8 cellular contexts compared by ENCODE assay signal in genomic region chr9:13278368-13279246, GRCh38. TPM values are rescaled to one million over a fixed set of nuclear protein-coding genes. Genes with fewer than 3 reads are reported as not detected.
DNase-seq lines count a peak whose midpoint lies in the region; ATAC-seq, FAIRE-seq and TF ChIP-seq lines count a peak whose summit lies in the region.

No MANE protein-coding gene starts in this region.

- 2 to 3% methylated on average over 61 to 62 of the region's 67 CpGs for WGBS in pancreas, 2 donors

- H3K9me3 Mint-ChIP-seq in CD4-positive, alpha-beta memory T cell = peaks cover 0 to 15% (median 4%) of the 10 kb centered on the region in 8 donors
- no peaks in the 10 kb centered on the region for H3K9me3 Mint-ChIP-seq in Caco-2 (ENCODE audit: unreplicated experiment)

- H3K4me3 ChIP-seq in WI38 (ENCODE audit: low read depth, low read length) (peak overlapping the region; percentile 66), pancreas (peak overlapping the region; percentile 28 to 63 (median 50)), Caco-2 (ENCODE audit: low read depth, low read length) (no peak overlapping the region)
- no peak overlapping the region for H3K4me3 ChIP-seq in CD4-positive, alpha-beta memory T cell (ENCODE audit: low read length in 2 of 2)

- H3K27me3 ChIP-seq in pancreas (no peaks in the 10 kb centered on the region), Caco-2 (replicated peaks; ENCODE audit: control insufficient read depth, insufficient read depth, low read length) (no peaks in the 10 kb centered on the region)
- H3K27me3 ChIP-seq in CD4-positive, alpha-beta memory T cell (ENCODE audit: insufficient read depth, low read length) = no peaks in the 10 kb centered on the region

- peak overlapping the region; percentile 46 to 81 (median 64) for H3K27ac ChIP-seq in pancreas
- no peak overlapping the region for H3K27ac ChIP-seq in CD4-positive, alpha-beta memory T cell (ENCODE audit: low read depth, low read length)

- H3K4me1 ChIP-seq in pancreas (no peaks in the 10 kb centered on the region), Caco-2 (no peaks in the 10 kb centered on the region)
- H3K4me1 ChIP-seq in CD4-positive, alpha-beta memory T cell (ENCODE audit: insufficient read depth, low read length) = no peaks in the 10 kb centered on the region

- CTCF ChIA-PET in CD4-positive, alpha-beta memory T cell (lab: Charles Lee; ENCODE audit: partially characterized antibody) = no interaction called here
- CTCF ChIA-PET in Caco-2 (lab: Charles Lee) = no interaction called here

- H3K27me3 Mint-ChIP-seq in CD4-positive, alpha-beta memory T cell = peaks cover 3 to 11% of the 10 kb centered on the region in 2 donors
- H3K27me3 Mint-ChIP-seq in Caco-2 (ENCODE audit: insufficient read depth, unreplicated experiment) = no peaks in the 10 kb centered on the region

- H3K4me3 Mint-ChIP-seq in CD4-positive, alpha-beta memory T cell = no peak overlapping the region
- no peak overlapping the region for H3K4me3 Mint-ChIP-seq in Caco-2 (ENCODE audit: unreplicated experiment)

- no TSS peak for BruUV-seq in Caco-2 (replicated peaks; lab: Mats Ljungman, UMichigan)

- FAIRE-seq in pancreas (lab: Jason Lieb, UNC) = no peak

- DNase-seq in activated CD8-positive, alpha-beta memory T cell treated with anti-CD3 and anti-CD28 coated beads, Interleukin-2, amount 50 U/mL, for 48 hours = peak; percentile 44
- DNase-seq in activated CD8-positive, alpha-beta memory T cell treated with anti-CD3 and anti-CD28 coated beads, Interleukin-2, amount 50 U/mL, for 4 hours = no peak
- DNase-seq in cardiac septum (ENCODE audit: low spot score) (peak; percentile 87), pancreas (peak; percentile 20 to 71 (median 40)), Caco-2 (no peak)
- DNase-seq in CD4-positive, alpha-beta memory T cell = no peak

- POLR2A ChIA-PET in CD4-positive, alpha-beta memory T cell (lab: Charles Lee; ENCODE audit: partially characterized antibody) = no interaction called here
- POLR2A ChIA-PET in Caco-2 (lab: Charles Lee) = no interaction called here

- H3K9me3 ChIP-seq in pancreas (no peaks in the 10 kb centered on the region), Caco-2 (no peaks in the 10 kb centered on the region)
- no peaks in the 10 kb centered on the region for H3K9me3 ChIP-seq in CD4-positive, alpha-beta memory T cell (ENCODE audit: control insufficient read depth in 1 of 2, low read length in 2 of 2)

- no peak overlapping the region for H3K27ac Mint-ChIP-seq in CD4-positive, alpha-beta memory T cell
- no peak overlapping the region for H3K27ac Mint-ChIP-seq in Caco-2 (ENCODE audit: unreplicated experiment)

- TF ChIP-seq CTCF in WI38 (IDR thresholded peaks at IDR 0.05; ENCODE audit: low read depth, low read length) (no peak), pancreas (IDR thresholded peaks at IDR 0.05) (no peak), Caco-2 (IDR thresholded peaks at IDR 0.05; ENCODE audit: insufficient read depth in 1 of 2, low read depth in 1 of 2, low read length in 1 of 2, severe bottlenecking in 1 of 2, unreplicated experiment in 1 of 2) (no peak)

- H3K36me3 Mint-ChIP-seq in CD4-positive, alpha-beta memory T cell = no peaks in the 10 kb centered on the region
- no peaks in the 10 kb centered on the region for H3K36me3 Mint-ChIP-seq in Caco-2 (ENCODE audit: insufficient read depth, unreplicated experiment)

- no peaks in the 10 kb centered on the region for H3K36me3 ChIP-seq in pancreas
- H3K36me3 ChIP-seq in CD4-positive, alpha-beta memory T cell (ENCODE audit: insufficient read depth, low read length) = no peaks in the 10 kb centered on the region
- H3K36me3 ChIP-seq in Caco-2 (ENCODE audit: control insufficient read depth, insufficient read depth, low read length) = no peaks in the 10 kb centered on the region

- ATAC-seq in pancreas (peak; percentile 30 to 76 (median 63)), GM21529 (IDR thresholded peaks at IDR 0.05; ENCODE audit: unreplicated experiment) (no peak)

- intact Hi-C loops in cardiac septum (cut with DNase I) (loop anchor here (5.0 to 10.0 kb wide), 2 partner anchors 66 to 1076 kb away; no protein-coding TSS in a partner anchor), pancreas (cut with DNase I) (no loop called here), Caco-2 (cut with micrococcal nuclease; ENCODE audit: unreplicated experiment) (no loop called here)
- intact Hi-C loops in CD4-positive, alpha-beta memory T cell (cut with micrococcal nuclease) = no loop called here

- no peaks in the 10 kb centered on the region for H3K4me1 Mint-ChIP-seq in CD4-positive, alpha-beta memory T cell
- H3K4me1 Mint-ChIP-seq in Caco-2 (ENCODE audit: low read depth, unreplicated experiment) = no peaks in the 10 kb centered on the region

RNA-seq across cellular contexts. Expression of gene MPDZ, which starts 0.9 kb away (rescaled TPM):
- total RNA-seq in cardiac septum (97.3 TPM), pancreas (1 to 10 TPM; 2.7 to 9.5 (median 4.4) TPM), Caco-2 (2022) (0.23 TPM in 1 of 2 replicates, not detected in the other)
- polyA plus RNA-seq in pancreas = 1 to 10 TPM; 3.9 to 8.1 TPM
- total RNA-seq in CD4-positive, alpha-beta memory T cell = not detected
- not detected for polyA plus RNA-seq in CD4-positive, alpha-beta memory T cell

Comparison
In these comparisons a context has a peak if more than half of its experiments do, and no peak if none do; other contexts are left out.
1. DNase-seq: peak in activated CD8-positive, alpha-beta memory T cell treated with anti-CD3 and anti-CD28 coated beads, Interleukin-2, amount 50 U/mL, for 48 hours (single experiment), cardiac septum (single experiment) and pancreas (6 of 6); none in activated CD8-positive, alpha-beta memory T cell treated with anti-CD3 and anti-CD28 coated beads, Interleukin-2, amount 50 U/mL, for 4 hours (single experiment), CD4-positive, alpha-beta memory T cell (0 of 5) and Caco-2 (0 of 2).
2. H3K4me3 ChIP-seq: peak in WI38 (single experiment) and pancreas (4 of 4); none in CD4-positive, alpha-beta memory T cell (0 of 2) and Caco-2 (single experiment).